1 cellular context compared by ENCODE assay signal in the genomic region with DNA sequence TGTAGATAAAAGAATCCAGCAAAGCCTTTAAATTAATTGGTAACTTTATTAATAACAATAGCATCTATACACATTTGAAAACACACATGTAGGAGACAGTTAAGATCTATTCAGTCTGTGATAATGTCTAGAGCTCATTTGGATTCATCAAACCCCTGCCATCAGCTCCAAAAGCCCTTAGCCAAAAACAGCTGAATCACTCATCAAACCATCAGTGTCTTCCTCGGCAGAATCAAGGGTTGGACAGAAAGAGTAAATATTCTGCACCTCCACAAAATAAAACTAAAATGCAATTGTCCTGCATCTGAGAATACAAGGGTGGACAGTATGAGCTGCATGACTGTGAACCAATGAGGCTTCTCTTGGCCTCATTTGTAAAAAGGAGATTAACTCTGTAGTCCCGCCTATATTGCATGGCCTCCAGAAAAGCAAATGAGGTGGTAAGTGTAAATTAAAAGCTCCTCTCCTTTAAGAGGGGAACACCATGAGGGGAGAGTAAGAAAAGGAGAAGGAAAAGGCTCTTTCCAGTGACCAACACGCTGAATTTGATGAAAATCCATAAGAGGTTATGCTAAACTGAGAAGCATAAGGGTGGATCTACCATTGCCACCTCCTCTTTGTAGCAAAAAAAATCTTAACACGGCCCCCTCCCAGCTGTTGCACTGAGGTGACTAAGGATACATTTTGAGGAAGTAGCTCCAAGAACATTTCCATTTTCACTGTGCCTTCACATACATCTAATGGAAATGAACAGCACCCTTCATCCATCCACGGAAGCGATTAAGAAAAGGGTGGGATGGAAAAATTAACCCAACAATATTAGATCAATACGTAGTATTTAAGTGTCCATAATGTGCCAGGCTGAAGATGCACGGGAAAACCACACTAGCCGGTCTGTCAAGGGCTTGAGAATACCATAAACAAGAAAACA.
TF ChIP-seq lines count a peak whose summit lies in the region.

No MANE protein-coding gene starts in this region.

TF ChIP-seq in K562, 482 proteins besides CTCF, POLR2A, EP300 and RAD21 (continued from another document and continues in another):
- TF ChIP-seq ZMIZ1 (IDR thresholded peaks at IDR 0.05; ENCODE audit: low read depth in 2 of 2, low read length in 2 of 2) (no peak), USF2 (CRISPR knock-in tag; IDR thresholded peaks at IDR 0.05) (no peak), THAP12 (CRISPR knock-in tag; IDR thresholded peaks at IDR 0.05) (no peak), HMG20A (CRISPR knock-in tag; conservative IDR thresholded peaks at IDR 0.05) (no peak), KLF13 (tag; IDR thresholded peaks at IDR 0.05; ENCODE audit: borderline replicate concordance, low read depth) (no peak), HMG20B (CRISPR knock-in tag; IDR thresholded peaks at IDR 0.05) (no peak), ZBTB12 (CRISPR knock-in tag; IDR thresholded peaks at IDR 0.05) (no peak), GTF2F1 (IDR thresholded peaks at IDR 0.05; ENCODE audit: low read depth, low read length) (no peak), CHD2 (IDR thresholded peaks at IDR 0.05; ENCODE audit: low read depth, low read length) (no peak), RBM25 (IDR thresholded peaks at IDR 0.05; ENCODE audit: low read depth, low read length, severe bottlenecking) (no peak), STAT5B (CRISPR knock-in tag; IDR thresholded peaks at IDR 0.05) (no peak), RBM17 (IDR thresholded peaks at IDR 0.05; ENCODE audit: borderline replicate concordance, low read depth, low read length) (no peak), THRB (CRISPR knock-in tag; conservative IDR thresholded peaks at IDR 0.05) (no peak), MYC (IDR thresholded peaks at IDR 0.05; ENCODE audit: low read depth, low read length) (no peak), MYC (CRISPR knock-in tag; IDR thresholded peaks at IDR 0.05; ENCODE audit: borderline replicate concordance, low read depth) (no peak), SMARCE1 (IDR thresholded peaks at IDR 0.05) (no peak; the same call in 1 of the 2 replicates), NR4A1 (CRISPR knock-in tag; IDR thresholded peaks at IDR 0.05) (no peak), NR4A1 (tag; IDR thresholded peaks at IDR 0.05) (no peak), ZNF398 (CRISPR knock-in tag; IDR thresholded peaks at IDR 0.05) (no peak), SMC3 (conservative IDR thresholded peaks at IDR 0.05; ENCODE audit: insufficient read depth, low read depth, low read length) (no peak; the same call in 1 of the 2 replicates), NCOA6 (IDR thresholded peaks at IDR 0.05) (no peak), HES1 (IDR thresholded peaks at IDR 0.05; ENCODE audit: low read depth) (no peak), MAFG (tag; conservative IDR thresholded peaks at IDR 0.05) (peak; percentile 81), MTA1 (IDR thresholded peaks at IDR 0.05; ENCODE audit: borderline replicate concordance) (no peak), PHF8 (IDR thresholded peaks at IDR 0.05; ENCODE audit: borderline replicate concordance, low read length) (no peak), ZNF431 (CRISPR knock-in tag; IDR thresholded peaks at IDR 0.05) (no peak), FOSL1 (tag; conservative IDR thresholded peaks at IDR 0.05) (peak; percentile 15; the same call in 1 of the 2 replicates), NBN (IDR thresholded peaks at IDR 0.05; ENCODE audit: low read depth) (0 out of 2 replicates have a peak, but pooled peaks have one; percentile 52), CBX3 (IDR thresholded peaks at IDR 0.05; ENCODE audit: borderline replicate concordance in 1 of 2, low read length in 2 of 2) (peak in 1 of 2 experiments; percentile 5; a peak in 1 of 3 replicates), ETV6 (IDR thresholded peaks at IDR 0.05; ENCODE audit: borderline replicate concordance in 1 of 2, low read depth in 2 of 2, low read length in 1 of 2) (no peak), ETV6 (CRISPR knock-in tag; IDR thresholded peaks at IDR 0.05; ENCODE audit: borderline replicate concordance) (no peak), ZNF165 (CRISPR knock-in tag; IDR thresholded peaks at IDR 0.05; ENCODE audit: borderline replicate concordance) (no peak)
- TF ChIP-seq, protein P1, sequence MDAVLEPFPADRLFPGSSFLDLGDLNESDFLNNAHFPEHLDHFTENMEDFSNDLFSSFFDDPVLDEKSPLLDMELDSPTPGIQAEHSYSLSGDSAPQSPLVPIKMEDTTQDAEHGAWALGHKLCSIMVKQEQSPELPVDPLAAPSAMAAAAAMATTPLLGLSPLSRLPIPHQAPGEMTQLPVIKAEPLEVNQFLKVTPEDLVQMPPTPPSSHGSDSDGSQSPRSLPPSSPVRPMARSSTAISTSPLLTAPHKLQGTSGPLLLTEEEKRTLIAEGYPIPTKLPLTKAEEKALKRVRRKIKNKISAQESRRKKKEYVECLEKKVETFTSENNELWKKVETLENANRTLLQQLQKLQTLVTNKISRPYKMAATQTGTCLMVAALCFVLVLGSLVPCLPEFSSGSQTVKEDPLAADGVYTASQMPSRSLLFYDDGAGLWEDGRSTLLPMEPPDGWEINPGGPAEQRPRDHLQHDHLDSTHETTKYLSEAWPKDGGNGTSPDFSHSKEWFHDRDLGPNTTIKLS (IDR thresholded peaks at IDR 0.05; ENCODE audit: borderline replicate concordance, low read depth) = no peak
- TF ChIP-seq, protein P2, sequence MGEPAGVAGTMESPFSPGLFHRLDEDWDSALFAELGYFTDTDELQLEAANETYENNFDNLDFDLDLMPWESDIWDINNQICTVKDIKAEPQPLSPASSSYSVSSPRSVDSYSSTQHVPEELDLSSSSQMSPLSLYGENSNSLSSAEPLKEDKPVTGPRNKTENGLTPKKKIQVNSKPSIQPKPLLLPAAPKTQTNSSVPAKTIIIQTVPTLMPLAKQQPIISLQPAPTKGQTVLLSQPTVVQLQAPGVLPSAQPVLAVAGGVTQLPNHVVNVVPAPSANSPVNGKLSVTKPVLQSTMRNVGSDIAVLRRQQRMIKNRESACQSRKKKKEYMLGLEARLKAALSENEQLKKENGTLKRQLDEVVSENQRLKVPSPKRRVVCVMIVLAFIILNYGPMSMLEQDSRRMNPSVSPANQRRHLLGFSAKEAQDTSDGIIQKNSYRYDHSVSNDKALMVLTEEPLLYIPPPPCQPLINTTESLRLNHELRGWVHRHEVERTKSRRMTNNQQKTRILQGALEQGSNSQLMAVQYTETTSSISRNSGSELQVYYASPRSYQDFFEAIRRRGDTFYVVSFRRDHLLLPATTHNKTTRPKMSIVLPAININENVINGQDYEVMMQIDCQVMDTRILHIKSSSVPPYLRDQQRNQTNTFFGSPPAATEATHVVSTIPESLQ (CRISPR knock-in tag; IDR thresholded peaks at IDR 0.05) = no peak
- TF ChIP-seq, protein P3, sequence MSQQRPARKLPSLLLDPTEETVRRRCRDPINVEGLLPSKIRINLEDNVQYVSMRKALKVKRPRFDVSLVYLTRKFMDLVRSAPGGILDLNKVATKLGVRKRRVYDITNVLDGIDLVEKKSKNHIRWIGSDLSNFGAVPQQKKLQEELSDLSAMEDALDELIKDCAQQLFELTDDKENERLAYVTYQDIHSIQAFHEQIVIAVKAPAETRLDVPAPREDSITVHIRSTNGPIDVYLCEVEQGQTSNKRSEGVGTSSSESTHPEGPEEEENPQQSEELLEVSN (IDR thresholded peaks at IDR 0.05; ENCODE audit: borderline replicate concordance in 1 of 2, extremely low read depth in 1 of 2, insufficient read depth in 1 of 2, insufficient read length in 1 of 2, low read depth in 1 of 2, low read length in 1 of 2, poor library complexity in 1 of 2, severe bottlenecking in 1 of 2) = no peak
- TF ChIP-seq, protein P4, sequence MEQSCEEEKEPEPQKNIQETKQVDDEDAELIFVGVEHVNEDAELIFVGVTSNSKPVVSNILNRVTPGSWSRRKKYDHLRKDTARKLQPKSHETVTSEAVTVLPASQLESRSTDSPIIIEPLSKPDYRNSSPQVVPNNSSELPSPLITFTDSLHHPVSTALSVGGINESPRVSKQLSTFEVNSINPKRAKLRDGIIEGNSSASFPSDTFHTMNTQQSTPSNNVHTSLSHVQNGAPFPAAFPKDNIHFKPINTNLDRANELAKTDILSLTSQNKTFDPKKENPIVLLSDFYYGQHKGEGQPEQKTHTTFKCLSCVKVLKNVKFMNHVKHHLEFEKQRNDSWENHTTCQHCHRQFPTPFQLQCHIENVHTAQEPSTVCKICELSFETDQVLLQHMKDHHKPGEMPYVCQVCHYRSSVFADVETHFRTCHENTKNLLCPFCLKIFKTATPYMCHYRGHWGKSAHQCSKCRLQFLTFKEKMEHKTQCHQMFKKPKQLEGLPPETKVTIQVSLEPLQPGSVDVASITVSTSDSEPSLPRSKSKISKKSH (CRISPR knock-in tag; IDR thresholded peaks at IDR 0.05) = no peak
